In the genomic region with DNA sequence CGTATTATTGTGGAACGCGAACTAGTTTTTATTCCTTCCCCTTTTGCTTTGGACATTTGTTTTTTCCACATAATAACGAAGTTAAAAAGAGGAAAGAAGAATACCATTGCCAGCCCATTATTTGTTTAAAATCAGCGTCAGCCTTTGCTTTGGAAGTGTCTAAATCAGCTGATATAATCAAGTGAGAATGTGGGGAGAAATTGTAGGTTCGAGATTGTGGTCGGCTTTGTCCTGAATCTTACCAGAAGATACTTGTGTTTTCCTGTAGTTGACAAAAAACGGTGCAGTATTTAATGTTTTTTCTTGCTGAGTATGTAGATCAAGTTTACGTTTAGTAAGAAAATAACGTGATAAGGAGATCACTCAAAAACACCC, we compare ENCODE assay signal across 8 cellular contexts. TPM values are rescaled to one million over a fixed set of nuclear protein-coding genes. Genes with fewer than 3 reads are reported as not detected.
DNase-seq lines count a peak whose midpoint lies in the region; ATAC-seq, FAIRE-seq and TF ChIP-seq lines count a peak whose summit lies in the region.

No MANE protein-coding gene starts in this region.

- H3K9ac ChIP-seq in astrocyte (ENCODE audit: low read length) = peak overlapping the region; percentile 91
- peak overlapping the region; percentile 92 to 98 for H3K9ac ChIP-seq in stomach smooth muscle (ENCODE audit: low read length in 2 of 2)

- H3K4me3 Mint-ChIP-seq in astrocyte (ENCODE audit: unreplicated experiment) = peak overlapping the region; percentile 86

- no peak for FAIRE-seq in astrocyte (lab: Jason Lieb, UNC)
- peak; percentile 92 for FAIRE-seq in islet of Langerhans (lab: Jason Lieb, UNC)

- no peaks in the 10 kb centered on the region for H3K36me3 Mint-ChIP-seq in astrocyte (ENCODE audit: low read depth, unreplicated experiment)

- DNase-seq in EH (ENCODE audit: low read depth) (peak; percentile 47), LHCN-M2 (ENCODE audit: low read depth) (peak; percentile 30), astrocyte (ENCODE audit: low read depth) (peak; percentile 27), UCSD-AML1 (lab: John Stamatoyannopoulos, UW; ENCODE audit: unreplicated experiment) (no peak), NCI-H524 treated with DMSO at 0.1 percent for 48 hours (lab: John Stamatoyannopoulos, UW) (no peak)

- H3K27me3 Mint-ChIP-seq in astrocyte (ENCODE audit: low read depth, unreplicated experiment) = no peaks in the 10 kb centered on the region

- H3K27ac Mint-ChIP-seq in astrocyte (ENCODE audit: unreplicated experiment) = peak overlapping the region; percentile 91

- no peaks in the 10 kb centered on the region for H4K20me1 ChIP-seq in astrocyte (ENCODE audit: insufficient read depth, low read length)

- peak overlapping the region; percentile 97 for H3K27ac ChIP-seq in astrocyte (ENCODE audit: low read depth, low read length)
- H3K27ac ChIP-seq in stomach smooth muscle (ENCODE audit: low read length) = peak overlapping the region; percentile 100

- no peak overlapping the region for H2AFZ ChIP-seq in astrocyte (ENCODE audit: low read depth, low read length)

- no peak for ATAC-seq in HG03045 (IDR thresholded peaks at IDR 0.05; ENCODE audit: unreplicated experiment)

- H3K9me3 ChIP-seq in astrocyte (ENCODE audit: insufficient read depth, low read depth, low read length) (no peaks in the 10 kb centered on the region), stomach smooth muscle (ENCODE audit: control insufficient read depth in 2 of 2, low read length in 2 of 2) (no peaks in the 10 kb centered on the region)

- H3K79me2 ChIP-seq in astrocyte (ENCODE audit: insufficient read depth, low read length) = peaks cover 57% of the 10 kb centered on the region

- H3K9me3 Mint-ChIP-seq in astrocyte (ENCODE audit: unreplicated experiment) = no peaks in the 10 kb centered on the region

- peaks cover 15% of the 10 kb centered on the region for H3K4me1 Mint-ChIP-seq in astrocyte (ENCODE audit: low read depth, unreplicated experiment)

- H3K36me3 ChIP-seq in astrocyte (ENCODE audit: insufficient read depth, low read length) (no peaks in the 10 kb centered on the region), stomach smooth muscle (ENCODE audit: control insufficient read depth in 2 of 2, insufficient read depth in 2 of 2, low read length in 2 of 2) (no peaks in the 10 kb centered on the region)

- TF ChIP-seq CTCF in astrocyte (IDR thresholded peaks at IDR 0.05; ENCODE audit: insufficient read depth, low read depth, low read length) = no peak

- H3K4me3 ChIP-seq in astrocyte (ENCODE audit: insufficient read depth, low read depth, low read length) (peak overlapping the region; percentile 68), stomach smooth muscle (ENCODE audit: low read length in 2 of 2) (peak overlapping the region; percentile 58 to 79)

- H3K27me3 ChIP-seq in astrocyte (ENCODE audit: insufficient read depth, low read length) (no peaks in the 10 kb centered on the region), stomach smooth muscle (ENCODE audit: control insufficient read depth in 1 of 2, insufficient read depth in 2 of 2, low read length in 2 of 2) (no peaks in the 10 kb centered on the region)

- H3K4me1 ChIP-seq in astrocyte (ENCODE audit: insufficient read depth, low read length) (no peaks in the 10 kb centered on the region), stomach smooth muscle (ENCODE audit: control insufficient read depth, insufficient read depth, low read length) (peaks cover 11% of the 10 kb centered on the region)

- peak overlapping the region; percentile 81 for H3K4me2 ChIP-seq in astrocyte (ENCODE audit: low read length)

RNA-seq across cellular contexts. Expression of gene ZNF143, which starts 0.9 kb away (rescaled TPM):
- total RNA-seq in LHCN-M2 (2014; rRNA removed) (15.5 and 16.3 TPM in 2 replicates), astrocyte (20.9 and 28.3 TPM in 2 replicates)
- 11.0 TPM for polyA plus RNA-seq in LHCN-M2 (2012)

Comparison
In these comparisons a context has a peak if more than half of its experiments do, and no peak if none do; other contexts are left out.
1. DNase-seq: peak in EH (single experiment), LHCN-M2 (single experiment) and astrocyte (single experiment); none in UCSD-AML1 (single experiment) and NCI-H524 treated with DMSO at 0.1 percent for 48 hours (single experiment).